ENCODE assay signal across 10 cellular contexts in genomic region chrX:3143043-3143799, GRCh38.
A peak's percentile ranks its signal among the peaks of the same experiment; 100 is the strongest.
DNase-seq lines count a peak whose midpoint lies in the region; ATAC-seq and TF ChIP-seq lines count a peak whose summit lies in the region.
"Had no signal": no experiment of that assay in that cellular context is flagged by ENCODE, and none has a peak within 500 bp of the region (broad histone marks: within the 10 kb centered on the region; RNA-seq: fewer than 3 reads in every experiment).

No MANE protein-coding gene starts in this region.

- intact Hi-C loops in A673 (cut with micrococcal nuclease; ENCODE audit: unreplicated experiment), result no loop called here

- H3K9me3 Mint-ChIP-seq in activated naive CD8-positive, alpha-beta T cell treated with anti-CD3 and anti-CD28 coated beads for 36 hours, result peaks cover 26% of the 10 kb centered on the region

- no peaks in the 10 kb centered on the region for H3K9me3 ChIP-seq in A673 (ENCODE audit: low read depth, low read length, poor library complexity, severe bottlenecking)
- no peaks in the 10 kb centered on the region for H3K9me3 ChIP-seq in Peyer's patch
- H3K9me3 ChIP-seq: pancreas had no signal

- H3K36me3 ChIP-seq in A673 (ENCODE audit: insufficient read depth, low read length, poor library complexity, severe bottlenecking) (no peaks in the 10 kb centered on the region), Peyer's patch (no peaks in the 10 kb centered on the region)
- H3K36me3 ChIP-seq: pancreas had no signal

- POLR2A ChIA-PET in A673 (lab: Charles Lee; ENCODE audit: low non-redundant PET), result no interaction called here

- H3K27me3 Mint-ChIP-seq in activated naive CD8-positive, alpha-beta T cell treated with anti-CD3 and anti-CD28 coated beads for 36 hours, result no peaks in the 10 kb centered on the region

- ATAC-seq in GM18867 (IDR thresholded peaks at IDR 0.05; ENCODE audit: unreplicated experiment), result peak; percentile 69

- H3K27ac ChIP-seq in A673 (ENCODE audit: low read depth, low read length, poor library complexity, severe bottlenecking) (no peak overlapping the region), Peyer's patch (no peak overlapping the region)
- H3K27ac ChIP-seq: pancreas had no signal

- peaks cover 11% of the 10 kb centered on the region for H3K4me1 Mint-ChIP-seq in activated naive CD8-positive, alpha-beta T cell treated with anti-CD3 and anti-CD28 coated beads for 36 hours

- H3K4me3 Mint-ChIP-seq in activated naive CD8-positive, alpha-beta T cell treated with anti-CD3 and anti-CD28 coated beads for 36 hours, result peak overlapping the region; percentile 59

- CTCF ChIA-PET in A673 (lab: Charles Lee), result no interaction called here

- H3K4me3 ChIP-seq in A673 (ENCODE audit: low read depth, low read length, poor library complexity, severe bottlenecking) (no peak overlapping the region), Peyer's patch (no peak overlapping the region)
- H3K4me3 ChIP-seq: pancreas had no signal

- peak; percentile 15 for DNase-seq in A673 (ENCODE audit: low spot score)
- peak; percentile 61 for DNase-seq in M059J (ENCODE audit: low read depth)
- peak; percentile 6 for DNase-seq in activated naive CD8-positive, alpha-beta T cell treated with anti-CD3 and anti-CD28 coated beads for 36 hours
- DNase-seq in NCI-H2029 treated with DMSO at 0.1 percent for 48 hours (lab: John Stamatoyannopoulos, UW), result no peak
- no peak for DNase-seq in Peyer's patch
- no peak for DNase-seq in inferior parietal cortex (ENCODE audit: extremely low spot score)
- DNase-seq in central memory CD4-positive, alpha-beta T cell, result no peak
- DNase-seq: NCI-H345, pancreas had no signal

- no TSS peak for BruUV-seq in A673 (replicated peaks; lab: Mats Ljungman, UMichigan)

- TF ChIP-seq POLR2A in Peyer's patch (IDR thresholded peaks at IDR 0.05), result no peak

- peak overlapping the region; percentile 72 for H3K27ac Mint-ChIP-seq in activated naive CD8-positive, alpha-beta T cell treated with anti-CD3 and anti-CD28 coated beads for 36 hours

- TF ChIP-seq CTCF in A673 (conservative IDR thresholded peaks at IDR 0.05; ENCODE audit: low read depth, low read length) (no peak), Peyer's patch (IDR thresholded peaks at IDR 0.05) (no peak)

- H3K36me3 Mint-ChIP-seq in activated naive CD8-positive, alpha-beta T cell treated with anti-CD3 and anti-CD28 coated beads for 36 hours, result peaks cover 21% of the 10 kb centered on the region

- peaks cover 27% of the 10 kb centered on the region for H3K27me3 ChIP-seq in A673 (replicated peaks; ENCODE audit: insufficient read depth, low read depth, low read length, poor library complexity)
- no peaks in the 10 kb centered on the region for H3K27me3 ChIP-seq in Peyer's patch
- H3K27me3 ChIP-seq: pancreas had no signal

- H3K4me1 ChIP-seq in A673 (ENCODE audit: insufficient read depth, low read length, poor library complexity, severe bottlenecking), result no peaks in the 10 kb centered on the region
- no peaks in the 10 kb centered on the region for H3K4me1 ChIP-seq in Peyer's patch

Comparison
In these comparisons a context has a peak if more than half of its experiments do, and no peak if none do; other contexts are left out.
1. DNase-seq: peak in A673 (single experiment), M059J (single experiment) and activated naive CD8-positive, alpha-beta T cell treated with anti-CD3 and anti-CD28 coated beads for 36 hours (single experiment); none in NCI-H2029 treated with DMSO at 0.1 percent for 48 hours (single experiment), Peyer's patch (0 of 3), inferior parietal cortex (single experiment) and central memory CD4-positive, alpha-beta T cell (single experiment).